Comparison of ENCODE assay signal across 8 cellular contexts in the genomic region with DNA sequence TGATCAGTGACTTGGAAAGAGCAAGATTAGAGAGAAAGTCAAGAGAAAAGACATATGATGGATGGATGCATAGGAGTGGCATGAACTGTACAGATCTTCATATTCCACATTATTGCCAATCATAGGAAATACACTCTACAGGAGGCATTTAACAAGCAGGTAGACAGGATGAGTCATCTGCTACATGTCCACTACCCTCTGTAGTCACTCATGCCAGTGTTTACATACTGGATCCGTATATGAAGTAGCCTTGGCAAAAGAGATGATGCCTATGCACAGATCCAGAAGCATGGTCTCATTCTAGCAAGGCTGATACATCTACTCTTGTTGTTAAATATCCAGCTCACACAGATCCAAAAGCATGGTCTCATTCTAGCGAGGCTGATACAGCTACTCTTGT.
"Had no signal": no experiment of that assay in that cellular context is flagged by ENCODE, and none has a peak within 500 bp of the region (broad histone marks: within the 10 kb centered on the region; RNA-seq: fewer than 3 reads in every experiment).

No MANE protein-coding gene starts in this region.

- DNase-seq: GM23248, GOT3, H7, HFFc6 had no signal

- H2AFZ ChIP-seq: GM23248 had no signal

- H3K4me3 ChIP-seq: GM23248, HAP-1 had no signal

- ATAC-seq: HCT116, HepG2 had no signal

- H3K36me3 ChIP-seq: HAP-1 had no signal

- H3K9me3 ChIP-seq: HAP-1 had no signal

- H3K9ac ChIP-seq: GM23248 had no signal

- H3K27ac ChIP-seq: GM23248, HL-60 had no signal
